Comparison of ENCODE assay signal across 21 cellular contexts in the genomic region with DNA sequence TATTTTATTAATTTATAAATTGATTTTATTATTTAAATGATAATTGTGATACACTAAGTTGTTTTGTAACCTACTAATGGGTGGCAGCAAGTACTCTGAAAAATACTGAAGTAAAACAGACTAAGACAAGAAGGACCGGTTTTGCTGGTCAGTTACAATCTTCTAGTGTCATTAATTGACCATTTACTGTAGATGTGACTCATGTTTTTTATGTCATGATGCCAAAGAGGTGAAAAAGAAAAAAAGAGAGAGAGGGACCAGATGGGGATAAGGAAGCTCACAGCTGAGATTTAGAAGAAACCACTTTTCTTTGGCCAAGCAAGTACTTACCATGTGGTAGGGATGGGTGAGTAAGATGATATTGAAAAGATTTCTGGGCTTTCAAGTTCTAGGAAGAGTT.
DNase-seq lines count a peak whose midpoint lies in the region; ATAC-seq and TF ChIP-seq lines count a peak whose summit lies in the region.
"Had no signal": no experiment of that assay in that cellular context is flagged by ENCODE, and none has a peak within 500 bp of the region (broad histone marks: within the 10 kb centered on the region; RNA-seq: fewer than 3 reads in every experiment).

No MANE protein-coding gene starts in this region.

- CTCF ChIA-PET in MCF 10A (lab: Yijun Ruan, JAX) = interaction anchor here (0.6 to 1.5 kb wide), 3 partner anchors 161 to 935 kb away, joined by 3 to 4 read pairs (median 3); no protein-coding TSS in a partner anchor

- DNase-seq in MCF 10A (ENCODE audit: unreplicated experiment) (peak; percentile 17), breast epithelium (ENCODE audit: low spot score in 2 of 2) (no peak), LoVo (ENCODE audit: low spot score) (peak; percentile 37), 8988T (no peak)
- DNase-seq: Caco-2; CD4-positive, alpha-beta T cell; DMS153; EL; Karpas-422; NCI-H1105 treated with DMSO at 0.1 percent for 48 hours; NCI-H1694; NCI-H2081 treated with DMSO at 0.1 percent for 48 hours; NCI-H510A; T-helper 17 cell had no signal

- BruUV-seq in MCF 10A (replicated peaks; lab: Mats Ljungman, UMichigan) = no TSS peak

- TF ChIP-seq CTCF in MCF 10A (IDR thresholded peaks at IDR 0.05; ENCODE audit: unreplicated experiment) (no peak), breast epithelium (IDR thresholded peaks at IDR 0.05) (no peak)

- no peaks in the 10 kb centered on the region for H3K9me3 ChIP-seq in breast epithelium
- H3K9me3 ChIP-seq: Caco-2 had no signal

- intact Hi-C loops in MCF 10A (cut with micrococcal nuclease) (no loop called here), breast epithelium (cut with DNase I; ENCODE audit: low total_unique reads) (no loop called here)

- no peak overlapping the region for H3K4me3 Mint-ChIP-seq in MCF 10A (ENCODE audit: unreplicated experiment)
- H3K4me3 Mint-ChIP-seq: CD4-positive, alpha-beta T cell; IgD-negative memory B cell; T-helper 17 cell had no signal

- no peak overlapping the region for H3K27ac ChIP-seq in breast epithelium
- H3K27ac ChIP-seq: A549, PC-9 had no signal

- no peak overlapping the region for H3K4me3 ChIP-seq in breast epithelium
- H3K4me3 ChIP-seq: A549, PC-9 had no signal

- no peaks in the 10 kb centered on the region for H3K4me1 ChIP-seq in breast epithelium
- H3K4me1 ChIP-seq: A549, Caco-2 had no signal

- H3K36me3 Mint-ChIP-seq in MCF 10A (ENCODE audit: insufficient read depth, unreplicated experiment) = no peaks in the 10 kb centered on the region
- H3K36me3 Mint-ChIP-seq: IgD-negative memory B cell had no signal

- H3K27ac Mint-ChIP-seq in MCF 10A (ENCODE audit: low read depth, unreplicated experiment) = no peak overlapping the region
- H3K27ac Mint-ChIP-seq: CD4-positive, alpha-beta T cell; IgD-negative memory B cell; T-helper 17 cell had no signal

- no peaks in the 10 kb centered on the region for H3K27me3 Mint-ChIP-seq in MCF 10A (ENCODE audit: insufficient read depth, unreplicated experiment)
- H3K27me3 Mint-ChIP-seq: CD4-positive, alpha-beta T cell; IgD-negative memory B cell; T-helper 17 cell had no signal

- H3K36me3 ChIP-seq in breast epithelium = no peaks in the 10 kb centered on the region

- POLR2A ChIA-PET in MCF 10A (lab: Yijun Ruan, JAX) = interaction anchor here (0.6 to 1.2 kb wide), 2 partner anchors 10 to 657 kb away, joined by 3 read pairs; no protein-coding TSS in a partner anchor

- TF ChIP-seq POLR2A in breast epithelium (IDR thresholded peaks at IDR 0.05) (no peak), GM18505 (IDR thresholded peaks at IDR 0.05; ENCODE audit: borderline replicate concordance, extremely low read depth, insufficient read depth, insufficient read length) (no peak)

- no peaks in the 10 kb centered on the region for H3K9me3 Mint-ChIP-seq in MCF 10A (ENCODE audit: unreplicated experiment)

- ATAC-seq in esophagus mucosa = peak; percentile 57
- no peak for ATAC-seq in GM21447 (IDR thresholded peaks at IDR 0.05; ENCODE audit: unreplicated experiment)
- ATAC-seq in GM18505 (IDR thresholded peaks at IDR 0.05; ENCODE audit: unreplicated experiment) = no peak
- ATAC-seq in GM21737 (IDR thresholded peaks at IDR 0.05; ENCODE audit: unreplicated experiment) = no peak
- ATAC-seq: A549, T-helper 17 cell had no signal

- H3K4me1 Mint-ChIP-seq in MCF 10A (ENCODE audit: insufficient read depth, unreplicated experiment) = no peaks in the 10 kb centered on the region
- H3K4me1 Mint-ChIP-seq: IgD-negative memory B cell, T-helper 17 cell had no signal

- H3K27me3 ChIP-seq in breast epithelium = no peaks in the 10 kb centered on the region

Comparison
In these comparisons a context has a peak if more than half of its experiments do, and no peak if none do; other contexts are left out.
1. DNase-seq: peak in MCF 10A (single experiment) and LoVo (single experiment); none in breast epithelium (0 of 2) and 8988T (single experiment).